18 cellular contexts compared by ENCODE assay signal in genomic region chr1:117389284-117389683, GRCh38. TPM values are rescaled to one million over a fixed set of nuclear protein-coding genes. Genes with fewer than 3 reads are reported as not detected.
DNase-seq lines count a peak whose midpoint lies in the region; ATAC-seq and TF ChIP-seq lines count a peak whose summit lies in the region.
"Had no signal": no experiment of that assay in that cellular context is flagged by ENCODE, and none has a peak within 500 bp of the region (broad histone marks: within the 10 kb centered on the region; RNA-seq: fewer than 3 reads in every experiment).

No MANE protein-coding gene starts in this region.

- peaks cover 81% of the 10 kb centered on the region for H3K4me1 ChIP-seq in left ventricle myocardium inferior
- H3K4me1 ChIP-seq in Karpas-422 (ENCODE audit: low read length): peaks cover 14% of the 10 kb centered on the region
- H3K4me1 ChIP-seq in psoas muscle: peaks cover 51% of the 10 kb centered on the region

- ATAC-seq in Right ventricle myocardium inferior (peak; percentile 73), left ventricle myocardium superior (peak; percentile 85), psoas muscle (peak; percentile 72 to 91 (median 78)), HG02798 (IDR thresholded peaks at IDR 0.05; ENCODE audit: poor library complexity, unreplicated experiment) (no peak)

- H3K79me2 ChIP-seq in Karpas-422 (ENCODE audit: low read length): peaks cover 99% of the 10 kb centered on the region

- H3K4me3 ChIP-seq in left ventricle myocardium inferior (no peak overlapping the region), Karpas-422 (ENCODE audit: low read length) (no peak overlapping the region), psoas muscle (no peak overlapping the region)
- H3K4me3 ChIP-seq: BLaER1 had no signal

- H3K36me3 ChIP-seq in left ventricle myocardium inferior (no peaks in the 10 kb centered on the region), Karpas-422 (ENCODE audit: insufficient read depth, low read length) (no peaks in the 10 kb centered on the region), psoas muscle (ENCODE audit: insufficient read depth in 1 of 2, low read depth in 1 of 2) (no peaks in the 10 kb centered on the region)
- H3K36me3 ChIP-seq: BLaER1 had no signal

- no peak overlapping the region for H2AFZ ChIP-seq in Karpas-422 (ENCODE audit: low read length)

- H3K27me3 ChIP-seq in left ventricle myocardium inferior (ENCODE audit: low read depth): no peaks in the 10 kb centered on the region
- H3K27me3 ChIP-seq in Karpas-422 (ENCODE audit: low read length): no peaks in the 10 kb centered on the region
- no peaks in the 10 kb centered on the region for H3K27me3 ChIP-seq in psoas muscle (ENCODE audit: insufficient read depth in 3 of 3, low read length in 2 of 3)
- H3K27me3 ChIP-seq: BLaER1 had no signal

- WGBS in psoas muscle, 3 donors: 36 to 67% (median 36%) methylated on average over 3 of the region's 3 CpGs

- intact Hi-C loops in Right ventricle myocardium inferior (cut with DNase I) (no loop called here), left ventricle myocardium inferior (cut with micrococcal nuclease) (no loop called here), left ventricle myocardium superior (cut with micrococcal nuclease) (no loop called here), psoas muscle (cut with DNase I) (no loop called here)

- H3K9ac ChIP-seq in Karpas-422 (ENCODE audit: low read length): no peak overlapping the region
- H3K9ac ChIP-seq: BLaER1 had no signal

- no peak overlapping the region for H3K4me2 ChIP-seq in Karpas-422 (ENCODE audit: low read depth, low read length, poor library complexity, severe bottlenecking)
- H3K4me2 ChIP-seq: BLaER1 had no signal

- H3K27ac ChIP-seq in left ventricle myocardium inferior (replicated peaks) (no peak overlapping the region), Karpas-422 (ENCODE audit: low read length) (0 out of 2 replicates have a peak overlapping the region, but pooled peaks have one; percentile 5), psoas muscle (no peak overlapping the region)
- H3K27ac ChIP-seq: BLaER1 had no signal

- DNase-seq in Right ventricle myocardium inferior (ENCODE audit: missing footprints) (no peak), left ventricle myocardium inferior (no peak), Karpas-422 (no peak), left ventricle myocardium superior (peak; percentile 34), psoas muscle (no peak), medulla oblongata (ENCODE audit: extremely low spot score) (no peak), dedifferentiated amniotic fluid mesenchymal stem cell (ENCODE audit: extremely low spot score) (no peak)
- DNase-seq: DMS79 treated with DMSO at 0.1 percent for 48 hours; GOT3; HFFc6; Kasumi-1; NCI-H1105 treated with DMSO at 0.1 percent for 48 hours; NCI-H1694 treated with DMSO at 0.1 percent for 48 hours; NCI-H345; NCI-H526 treated with DMSO at 0.1 percent for 48 hours; NK-92 treated with Interleukin-12 subunit alpha and Interleukin-12 subunit beta, amount 100 ng/mL, for 24 hours had no signal

- no peaks in the 10 kb centered on the region for H3K9me2 ChIP-seq in Karpas-422 (replicated peaks; ENCODE audit: insufficient read depth, low read length)

- no peaks in the 10 kb centered on the region for H4K20me1 ChIP-seq in Karpas-422 (ENCODE audit: insufficient read depth, low read depth, low read length)

- TF ChIP-seq CTCF in left ventricle myocardium inferior (IDR thresholded peaks at IDR 0.05; ENCODE audit: borderline replicate concordance) (no peak), psoas muscle (IDR thresholded peaks at IDR 0.05) (no peak)

- peaks cover 5% of the 10 kb centered on the region for H3K9me3 ChIP-seq in left ventricle myocardium inferior (replicated peaks)
- no peaks in the 10 kb centered on the region for H3K9me3 ChIP-seq in Karpas-422 (ENCODE audit: low read length)
- no peaks in the 10 kb centered on the region for H3K9me3 ChIP-seq in psoas muscle

RNA-seq across cellular contexts. Expression of gene MAN1A2, which starts 22.0 kb away (rescaled TPM):
- total RNA-seq in Right ventricle myocardium inferior: 24.6 TPM
- 23.3 TPM for total RNA-seq in left ventricle myocardium inferior
- total RNA-seq in Karpas-422 (2014; rRNA removed; shearing (Covaris generic); ENCODE audit: low replicate concordance): 29.5 and 43.0 TPM in 2 replicates
- total RNA-seq in left ventricle myocardium superior: 24.0 TPM
- 10 to 100 TPM; 19.8 to 35.0 (median 27.0) TPM for total RNA-seq in psoas muscle
- polyA plus RNA-seq in psoas muscle: 10 to 100 TPM in 1 of 3 donors, 1 to 10 TPM in 2; 4.0 to 15.6 (median 4.9) TPM
